ENCODE assay signal across 20 cellular contexts in the genomic region with DNA sequence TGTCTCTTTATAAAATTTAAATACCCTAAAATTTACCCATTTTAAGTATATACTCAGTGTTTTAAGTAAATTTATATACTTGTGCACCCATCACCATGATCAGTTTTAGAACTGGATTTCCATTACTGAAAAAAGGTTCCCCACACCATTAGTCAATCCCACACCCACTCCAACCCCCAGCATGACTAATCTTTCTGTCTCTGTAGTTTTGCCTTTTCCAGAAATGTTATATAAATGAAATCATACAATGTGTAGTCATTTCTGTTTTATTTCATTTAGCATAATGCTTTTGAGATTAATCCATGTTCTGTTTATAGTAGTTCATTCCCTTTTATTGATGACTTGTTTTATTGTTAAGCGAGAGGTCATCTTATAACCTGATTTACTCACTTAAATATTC.
DNase-seq lines count a peak whose midpoint lies in the region; ATAC-seq, FAIRE-seq and TF ChIP-seq lines count a peak whose summit lies in the region.
"Had no signal": no experiment of that assay in that cellular context is flagged by ENCODE, and none has a peak within 500 bp of the region (broad histone marks: within the 10 kb centered on the region; RNA-seq: fewer than 3 reads in every experiment).

No MANE protein-coding gene starts in this region.

- BruUV-seq in MCF 10A (replicated peaks; lab: Mats Ljungman, UMichigan), result no TSS peak

- TF ChIP-seq CTCF in MCF 10A (IDR thresholded peaks at IDR 0.05; ENCODE audit: unreplicated experiment) (no peak), breast epithelium (IDR thresholded peaks at IDR 0.05) (no peak)

- no peaks in the 10 kb centered on the region for H3K27me3 ChIP-seq in breast epithelium
- H3K27me3 ChIP-seq in small intestine (ENCODE audit: control insufficient read depth in 2 of 2, insufficient read depth in 2 of 2, low read length in 2 of 2), result no peaks in the 10 kb centered on the region
- H3K27me3 ChIP-seq: esophagus squamous epithelium, neural progenitor cell, sigmoid colon, upper lobe of left lung had no signal

- FAIRE-seq in small intestine (lab: Jason Lieb, UNC), result no peak
- FAIRE-seq: GM12878 had no signal

- H3K36me3 Mint-ChIP-seq in MCF 10A (ENCODE audit: insufficient read depth, unreplicated experiment), result peaks cover 21% of the 10 kb centered on the region
- H3K36me3 Mint-ChIP-seq in activated T-cell treated with anti-CD3 and anti-CD28 coated beads, Interleukin-2, amount 50 U/mL, for 4 hours (ENCODE audit: insufficient read depth), result peaks cover 37% of the 10 kb centered on the region

- no peak for TF ChIP-seq POLR2A in breast epithelium (IDR thresholded peaks at IDR 0.05)

- H3K27ac ChIP-seq in breast epithelium (no peak overlapping the region), small intestine (ENCODE audit: low read depth in 1 of 2, low read length in 1 of 2) (no peak overlapping the region), substantia nigra (ENCODE audit: low read depth, low read length, poor library complexity, severe bottlenecking) (no peak overlapping the region)
- H3K27ac ChIP-seq: coronary artery, esophagus squamous epithelium, neural progenitor cell, sigmoid colon, upper lobe of left lung had no signal

- H3K36me3 ChIP-seq in breast epithelium (no peaks in the 10 kb centered on the region), small intestine (ENCODE audit: control insufficient read depth in 2 of 2, insufficient read depth in 2 of 2, low read length in 2 of 2) (peaks cover 2 to 4% of the 10 kb centered on the region in 2 donors)
- H3K36me3 ChIP-seq: neural progenitor cell had no signal

- H3K27ac Mint-ChIP-seq in MCF 10A (ENCODE audit: low read depth, unreplicated experiment), result peak overlapping the region; percentile 51
- H3K27ac Mint-ChIP-seq: activated B cell treated with CpG ODN at 0.5 μM for 24 hours; activated naive CD8-positive, alpha-beta T cell treated with anti-CD3 and anti-CD28 coated beads, Interleukin-2, amount 10 ng/mL, durations not matched to agents 7 days and 5 days; IgD-negative memory B cell; neural progenitor cell had no signal

- CTCF ChIA-PET in MCF 10A (lab: Yijun Ruan, JAX), result interaction anchor here (1.2 kb wide), 1 partner anchor 131 kb away, joined by 5 read pairs; no protein-coding TSS in a partner anchor

- no peaks in the 10 kb centered on the region for H3K9me3 Mint-ChIP-seq in MCF 10A (ENCODE audit: unreplicated experiment)
- H3K9me3 Mint-ChIP-seq in activated T-cell treated with anti-CD3 and anti-CD28 coated beads, Interleukin-2, amount 50 U/mL, for 4 hours, result no peaks in the 10 kb centered on the region
- H3K9me3 Mint-ChIP-seq: activated B cell treated with CpG ODN at 0.5 μM for 24 hours; activated naive CD8-positive, alpha-beta T cell treated with anti-CD3 and anti-CD28 coated beads, Interleukin-2, amount 10 ng/mL, durations not matched to agents 7 days and 5 days; IgD-negative memory B cell; neural progenitor cell had no signal

- POLR2A ChIA-PET in MCF 10A (lab: Yijun Ruan, JAX), result no interaction called here

- ATAC-seq in activated T-cell treated with anti-CD3 and anti-CD28 coated beads, Interleukin-2, amount 50 U/mL, for 4 hours, result peak; percentile 75 to 87
- ATAC-seq: GM12878 had no signal

- H3K4me3 ChIP-seq in breast epithelium, result no peak overlapping the region
- H3K4me3 ChIP-seq in small intestine (ENCODE audit: low read depth in 1 of 2, low read length in 2 of 2), result no peak overlapping the region
- H3K4me3 ChIP-seq: coronary artery, esophagus squamous epithelium, GM12878, neural progenitor cell, sigmoid colon, upper lobe of left lung had no signal

- H3K4me1 ChIP-seq in breast epithelium (no peaks in the 10 kb centered on the region), small intestine (ENCODE audit: control insufficient read depth in 2 of 2, insufficient read depth in 1 of 2, low read depth in 1 of 2, low read length in 1 of 2) (no peaks in the 10 kb centered on the region)
- H3K4me1 ChIP-seq: esophagus squamous epithelium, neural progenitor cell, sigmoid colon had no signal

- 89 to 94% (median 90%) methylated on average over 1 of the region's 1 CpG for WGBS in small intestine, 3 donors

- H3K27me3 Mint-ChIP-seq in MCF 10A (ENCODE audit: insufficient read depth, unreplicated experiment), result no peaks in the 10 kb centered on the region
- no peaks in the 10 kb centered on the region for H3K27me3 Mint-ChIP-seq in activated T-cell treated with anti-CD3 and anti-CD28 coated beads, Interleukin-2, amount 50 U/mL, for 4 hours (ENCODE audit: low read depth)
- H3K27me3 Mint-ChIP-seq: activated B cell treated with CpG ODN at 0.5 μM for 24 hours; activated naive CD8-positive, alpha-beta T cell treated with anti-CD3 and anti-CD28 coated beads, Interleukin-2, amount 10 ng/mL, durations not matched to agents 7 days and 5 days; IgD-negative memory B cell had no signal

- H3K9me3 ChIP-seq in breast epithelium (no peaks in the 10 kb centered on the region), small intestine (ENCODE audit: control insufficient read depth, low read depth) (no peaks in the 10 kb centered on the region)
- H3K9me3 ChIP-seq: esophagus squamous epithelium, sigmoid colon, upper lobe of left lung had no signal

- DNase-seq in MCF 10A (ENCODE audit: unreplicated experiment) (no peak), breast epithelium (ENCODE audit: low spot score in 2 of 2) (no peak), fibroblast of peridontal ligament (ENCODE audit: extremely low read depth) (peak; percentile 60), stromal cell of bone marrow (ENCODE audit: low read depth) (peak; percentile 62), H4 (ENCODE audit: low spot score) (no peak), small intestine (no peak), substantia nigra (lab: John Stamatoyannopoulos, UW) (no peak)
- no peak for DNase-seq in activated T-cell treated with anti-CD3 and anti-CD28 coated beads, Interleukin-2, amount 50 U/mL, for 4 hours
- DNase-seq: activated B cell treated with CpG ODN at 0.5 μM for 24 hours; activated naive CD8-positive, alpha-beta T cell treated with anti-CD3 and anti-CD28 coated beads, Interleukin-2, amount 10 ng/mL, durations not matched to agents 7 days and 5 days; DMS53; esophagus squamous epithelium; NCI-H446; OCI-M1; sigmoid colon; upper lobe of left lung had no signal

- H3K4me1 Mint-ChIP-seq in MCF 10A (ENCODE audit: insufficient read depth, unreplicated experiment), result no peaks in the 10 kb centered on the region
- H3K4me1 Mint-ChIP-seq in activated T-cell treated with anti-CD3 and anti-CD28 coated beads, Interleukin-2, amount 50 U/mL, for 4 hours (ENCODE audit: low read depth), result peaks cover 8% of the 10 kb centered on the region
- H3K4me1 Mint-ChIP-seq: activated B cell treated with CpG ODN at 0.5 μM for 24 hours, IgD-negative memory B cell, neural progenitor cell had no signal

- no peak overlapping the region for H3K4me3 Mint-ChIP-seq in MCF 10A (ENCODE audit: unreplicated experiment)
- H3K4me3 Mint-ChIP-seq in activated T-cell treated with anti-CD3 and anti-CD28 coated beads, Interleukin-2, amount 50 U/mL, for 4 hours, result no peak overlapping the region
- H3K4me3 Mint-ChIP-seq: activated B cell treated with CpG ODN at 0.5 μM for 24 hours; activated naive CD8-positive, alpha-beta T cell treated with anti-CD3 and anti-CD28 coated beads, Interleukin-2, amount 10 ng/mL, durations not matched to agents 7 days and 5 days; IgD-negative memory B cell; neural progenitor cell had no signal

- intact Hi-C loops in MCF 10A (cut with micrococcal nuclease), result loop anchor here (5.0 kb wide), 1 partner anchor 129 kb away; no protein-coding TSS in a partner anchor
- intact Hi-C loops in breast epithelium (cut with DNase I; ENCODE audit: low total_unique reads), result no loop called here

Comparison
In these comparisons a context has a peak if more than half of its experiments do, and no peak if none do; other contexts are left out.
1. DNase-seq: peak in fibroblast of peridontal ligament (single experiment) and stromal cell of bone marrow (single experiment); none in MCF 10A (single experiment), breast epithelium (0 of 2), activated T-cell treated with anti-CD3 and anti-CD28 coated beads, Interleukin-2, amount 50 U/mL, for 4 hours (single experiment), H4 (single experiment), small intestine (single experiment) and substantia nigra (0 of 49).